1 cellular context compared by ENCODE assay signal in genomic region chr11:110027627-110028371, GRCh38.
TF ChIP-seq lines count a peak whose summit lies in the region.

No MANE protein-coding gene starts in this region.

TF ChIP-seq in GM23338, 12 proteins besides CTCF, POLR2A, EP300 and RAD21 (continued from another document):
- no peak for TF ChIP-seq ZNF462 (CRISPR knock-in tag; IDR thresholded peaks at IDR 0.05)
- no peak for TF ChIP-seq ZNF114 (CRISPR knock-in tag; IDR thresholded peaks at IDR 0.05)
- no peak for TF ChIP-seq REST (IDR thresholded peaks at IDR 0.05; ENCODE audit: unreplicated experiment)
- no peak for TF ChIP-seq ZNF331 (CRISPR knock-in tag; IDR thresholded peaks at IDR 0.05; ENCODE audit: low read depth)
- no peak for TF ChIP-seq NANOG (IDR thresholded peaks at IDR 0.05; ENCODE audit: borderline replicate concordance)
- TF ChIP-seq CREB1 (CRISPR knock-in tag; IDR thresholded peaks at IDR 0.05; ENCODE audit: low read depth) = no peak
